In genomic region chr2:186641807-186642321, GRCh38 we compare ENCODE assay signal across 1 cellular context.
TF ChIP-seq lines count a peak whose summit lies in the region.

No MANE protein-coding gene starts in this region.

TF ChIP-seq in GM12878, 131 proteins besides CTCF, POLR2A, EP300 and RAD21:
- TF ChIP-seq ZNF384 (IDR thresholded peaks at IDR 0.05; ENCODE audit: borderline replicate concordance, low read depth, low read length), result peak; percentile 85
- 0 out of 2 replicates have a peak, but pooled peaks have one; percentile 41 for TF ChIP-seq YY1 (IDR thresholded peaks at IDR 0.05; ENCODE audit: low read depth, low read length)
- peak; percentile 80; the same call in 1 of the 2 replicates for TF ChIP-seq SMC3 (IDR thresholded peaks at IDR 0.05; ENCODE audit: borderline replicate concordance, low read length)
- TF ChIP-seq CBX5 (IDR thresholded peaks at IDR 0.05; ENCODE audit: low read depth), result 0 out of 2 replicates have a peak, but pooled peaks have one; percentile 31
- no peak for TF ChIP-seq IKZF2 (IDR thresholded peaks at IDR 0.05)
